ENCODE assay signal across 12 cellular contexts in genomic region chr21:41316200-41316599, GRCh38. TPM values are rescaled to one million over a fixed set of nuclear protein-coding genes. Genes with fewer than 3 reads are reported as not detected.
DNase-seq lines count a peak whose midpoint lies in the region; ATAC-seq and TF ChIP-seq lines count a peak whose summit lies in the region.
"Had no signal": no experiment of that assay in that cellular context is flagged by ENCODE, and none has a peak within 500 bp of the region (broad histone marks: within the 10 kb centered on the region; RNA-seq: fewer than 3 reads in every experiment).

No MANE protein-coding gene starts in this region.

- H3K27me3 Mint-ChIP-seq in mesothelial cell of epicardium (ENCODE audit: low read depth): peaks cover 50% of the 10 kb centered on the region

- no peaks in the 10 kb centered on the region for H3K9me3 Mint-ChIP-seq in mesothelial cell of epicardium

- H3K36me3 Mint-ChIP-seq in mesothelial cell of epicardium: no peaks in the 10 kb centered on the region

- 30% methylated on average over 3 of the region's 11 CpGs; no CpG with 5 or more reads in 1 of the 2 donors for WGBS in gastroesophageal sphincter (ENCODE audit: low coverage in 1 of 2), 2 donors
- WGBS in stomach, 5 donors: 16 to 24% (median 19%) methylated on average over 7 to 11 of the region's 11 CpGs

- peak overlapping the region; percentile 64 for H3K4me3 Mint-ChIP-seq in mesothelial cell of epicardium
- H3K4me3 Mint-ChIP-seq: HFFc6 had no signal

- H3K9ac ChIP-seq in NT2/D1 (ENCODE audit: insufficient read length, low read depth): peak overlapping the region; percentile 57

- no peaks in the 10 kb centered on the region for H3K36me3 ChIP-seq in NT2/D1 (ENCODE audit: insufficient read depth, insufficient read length, low read length)
- H3K36me3 ChIP-seq in gastroesophageal sphincter: no peaks in the 10 kb centered on the region
- no peaks in the 10 kb centered on the region for H3K36me3 ChIP-seq in stomach
- H3K36me3 ChIP-seq: ovary, uterus had no signal

- intact Hi-C loops in stomach (cut with DNase I; ENCODE audit: low total_unique reads): no loop called here

- peak overlapping the region; percentile 54 for H3K4me3 ChIP-seq in NT2/D1 (ENCODE audit: insufficient read length, low read depth)
- H3K4me3 ChIP-seq in gastroesophageal sphincter: peak overlapping the region in 1 of 2 donors; percentile 46
- peak overlapping the region; percentile 43 to 59 (median 51) for H3K4me3 ChIP-seq in stomach
- H3K4me3 ChIP-seq: ovary, uterus had no signal

- DNase-seq in NT2/D1 (ENCODE audit: low read depth, low spot score) (no peak), mesothelial cell of epicardium (ENCODE audit: low spot score in 2 of 2, unreplicated experiment in 2 of 2) (no peak), stomach (peak; percentile 34), medulla oblongata (ENCODE audit: extremely low spot score) (no peak), HuH-7.5 (ENCODE audit: low spot score) (no peak), CD1c-positive myeloid dendritic cell (ENCODE audit: extremely low spot score) (no peak), GM03348 (ENCODE audit: low spot score) (no peak)
- DNase-seq: activated CD4-positive, alpha-beta T cell treated with anti-CD3 and anti-CD28 coated beads, Interleukin-2, amount 50 U/mL, for 1 hour; HFFc6; ovary; uterus had no signal

- no peak for TF ChIP-seq EP300 in gastroesophageal sphincter (IDR thresholded peaks at IDR 0.05)
- TF ChIP-seq EP300 in stomach (IDR thresholded peaks at IDR 0.05): no peak

- peak; percentile 16 for ATAC-seq in gastroesophageal sphincter

- H3K4me1 ChIP-seq in NT2/D1 (ENCODE audit: insufficient read depth, insufficient read length): peaks cover 6% of the 10 kb centered on the region
- H3K4me1 ChIP-seq in gastroesophageal sphincter: peaks cover 0 to 13% (median 7%) of the 10 kb centered on the region in 3 donors
- peaks cover 20 to 24% (median 22%) of the 10 kb centered on the region in 4 donors for H3K4me1 ChIP-seq in stomach

- no peak overlapping the region for H3K27ac Mint-ChIP-seq in mesothelial cell of epicardium
- H3K27ac Mint-ChIP-seq: HFFc6 had no signal

- no peaks in the 10 kb centered on the region for H3K9me3 ChIP-seq in NT2/D1 (ENCODE audit: insufficient read depth, low read length)
- no peaks in the 10 kb centered on the region for H3K9me3 ChIP-seq in gastroesophageal sphincter
- no peaks in the 10 kb centered on the region for H3K9me3 ChIP-seq in stomach
- H3K9me3 ChIP-seq: ovary, uterus had no signal

- no peak for TF ChIP-seq POLR2A in gastroesophageal sphincter (IDR thresholded peaks at IDR 0.05)
- TF ChIP-seq POLR2A in stomach (IDR thresholded peaks at IDR 0.05): no peak

- H3K4me1 Mint-ChIP-seq in mesothelial cell of epicardium: peaks cover 3% of the 10 kb centered on the region

- H3K27ac ChIP-seq in gastroesophageal sphincter (no peak overlapping the region), stomach (peak overlapping the region; percentile 75 to 88 (median 86))
- H3K27ac ChIP-seq: ovary, uterus had no signal

- no peak for TF ChIP-seq CTCF in gastroesophageal sphincter (IDR thresholded peaks at IDR 0.05)
- no peak for TF ChIP-seq CTCF in mesothelial cell of epicardium (IDR thresholded peaks at IDR 0.05; ENCODE audit: unreplicated experiment)
- TF ChIP-seq CTCF in stomach (IDR thresholded peaks at IDR 0.05): no peak

- H3K27me3 ChIP-seq in NT2/D1 (ENCODE audit: insufficient read depth, insufficient read length) (peaks cover 47% of the 10 kb centered on the region), gastroesophageal sphincter (peaks cover 64% of the 10 kb centered on the region), stomach (peaks cover 0 to 25% (median 15%) of the 10 kb centered on the region in 3 donors)
- H3K27me3 ChIP-seq: ovary had no signal

RNA-seq across cellular contexts. Expression of gene FAM3B, which starts 0.4 kb away (rescaled TPM):
- total RNA-seq in gastroesophageal sphincter (1 to 10 TPM in 1 of 4 donors, under 1 TPM in 1, not detected in 2; 0.31 to 7.1 TPM), mesothelial cell of epicardium (1.2 to 1.5 TPM (median 1.4 TPM) in 3 replicates), stomach (10 to 100 TPM in 4 of 5 donors, not detected in 1; 12.3 to 95.3 (median 54.8) TPM)
- polyA plus RNA-seq in stomach: 100 to 1,000 TPM in 1 of 3 donors, 10 to 100 TPM in 2; 40.6 to 103 (median 98.7) TPM
- total RNA-seq: HFFc6 had no signal

RNA-seq across cellular contexts. Expression of gene MX2, which starts 45.6 kb away (rescaled TPM):
- 10 to 100 TPM in 2 of 4 donors, 1 to 10 TPM in 2; 7.3 to 16.3 (median 11.2) TPM for total RNA-seq in gastroesophageal sphincter
- 3.2 to 4.1 TPM (median 3.9 TPM) in 3 replicates for total RNA-seq in mesothelial cell of epicardium
- 10 to 100 TPM in 4 of 5 donors, 1 to 10 TPM in 1; 8.7 to 85.8 (median 51.6) TPM for total RNA-seq in stomach
- 10 to 100 TPM in 1 of 3 donors, 1 to 10 TPM in 2; 5.0 to 22.8 (median 5.3) TPM for polyA plus RNA-seq in stomach

Comparison
In these comparisons a context has a peak if more than half of its experiments do, and no peak if none do; other contexts are left out.
1. H3K27ac ChIP-seq: peak in stomach (5 of 5); none in gastroesophageal sphincter (0 of 4).